21 cellular contexts compared by ENCODE assay signal in genomic region chr2:59920961-59921360, GRCh38.
DNase-seq lines count a peak whose midpoint lies in the region; ATAC-seq, FAIRE-seq and TF ChIP-seq lines count a peak whose summit lies in the region.
"Had no signal": no experiment of that assay in that cellular context is flagged by ENCODE, and none has a peak within 500 bp of the region (broad histone marks: within the 10 kb centered on the region; RNA-seq: fewer than 3 reads in every experiment).

No MANE protein-coding gene starts in this region.

- no peak overlapping the region for H3K23ac ChIP-seq in mesendoderm (ENCODE audit: low read length)

- H3K27me3 Mint-ChIP-seq in GM23338 (ENCODE audit: insufficient read depth, low read depth, poor library complexity), result peaks cover 3% of the 10 kb centered on the region
- H3K27me3 Mint-ChIP-seq in type B pancreatic cell, result no peaks in the 10 kb centered on the region
- H3K27me3 Mint-ChIP-seq in osteocyte (ENCODE audit: unreplicated experiment), result peaks cover 3% of the 10 kb centered on the region
- H3K27me3 Mint-ChIP-seq: CD4-positive, CD25-positive, alpha-beta regulatory T cell had no signal

- H3K9me2 ChIP-seq in GM23338 (ENCODE audit: insufficient read depth), result peaks cover 5% of the 10 kb centered on the region; the same call in 1 of the 2 replicates

- peaks cover 6% of the 10 kb centered on the region; the same call in 1 of the 2 replicates for H3K4me1 ChIP-seq in GM23338 (ENCODE audit: insufficient read depth)
- peaks cover 14% of the 10 kb centered on the region for H3K4me1 ChIP-seq in mesendoderm (ENCODE audit: control insufficient read depth, low read depth, low read length)
- H3K4me1 ChIP-seq: BLaER1 had no signal

- ATAC-seq in GM23338, result peak; percentile 45; the same call in 2 of the 3 replicates
- ATAC-seq: GM12878 had no signal

- no peak overlapping the region for H2AFZ ChIP-seq in GM23338

- H2AK5ac ChIP-seq in mesendoderm (ENCODE audit: low read length), result no peak overlapping the region

- WGBS in mesendoderm (ENCODE audit: extremely low coverage, insufficient coverage, low lambda C conversion rate), result no CpG with 5 or more reads among the region's 4 CpGs

- no peak overlapping the region for H3K18ac ChIP-seq in mesendoderm (ENCODE audit: low read length)

- H3K4me3 Mint-ChIP-seq in GM23338 (no peak overlapping the region), type B pancreatic cell (no peak overlapping the region), osteocyte (ENCODE audit: unreplicated experiment) (no peak overlapping the region)
- H3K4me3 Mint-ChIP-seq: CD4-positive, CD25-positive, alpha-beta regulatory T cell had no signal

- H2BK5ac ChIP-seq in mesendoderm (ENCODE audit: low read length), result no peak overlapping the region

- H4K20me1 ChIP-seq in GM23338 (replicated peaks; ENCODE audit: insufficient read depth), result no peaks in the 10 kb centered on the region
- H4K20me1 ChIP-seq: BLaER1 had no signal

- no peaks in the 10 kb centered on the region for H3K27me3 ChIP-seq in GM23338 (ENCODE audit: insufficient read depth)
- H3K27me3 ChIP-seq in bronchial epithelial cell (ENCODE audit: control insufficient read depth, insufficient read depth, low read length), result no peaks in the 10 kb centered on the region
- no peaks in the 10 kb centered on the region for H3K27me3 ChIP-seq in mesendoderm (ENCODE audit: insufficient read depth, low read length, poor library complexity)
- H3K27me3 ChIP-seq: BLaER1 had no signal

- no peaks in the 10 kb centered on the region for H3F3A ChIP-seq in GM23338 (replicated peaks; ENCODE audit: low read depth)

- no peaks in the 10 kb centered on the region for H3K9me3 Mint-ChIP-seq in GM23338
- no peaks in the 10 kb centered on the region for H3K9me3 Mint-ChIP-seq in type B pancreatic cell
- no peaks in the 10 kb centered on the region for H3K9me3 Mint-ChIP-seq in osteocyte (ENCODE audit: unreplicated experiment)

- TF ChIP-seq CTCF in GM23338 (conservative IDR thresholded peaks at IDR 0.05; ENCODE audit: low read depth in 2 of 2), result no peak
- no peak for TF ChIP-seq CTCF in bronchial epithelial cell (IDR thresholded peaks at IDR 0.05; ENCODE audit: insufficient read depth, low read length, severe bottlenecking)
- TF ChIP-seq CTCF in type B pancreatic cell (conservative IDR thresholded peaks at IDR 0.05), result no peak
- no peak for TF ChIP-seq CTCF in osteocyte (IDR thresholded peaks at IDR 0.05)

- H3K4me1 Mint-ChIP-seq in GM23338 (peaks cover 23% of the 10 kb centered on the region), type B pancreatic cell (ENCODE audit: unreplicated experiment) (peaks cover 30% of the 10 kb centered on the region), osteocyte (ENCODE audit: unreplicated experiment) (no peaks in the 10 kb centered on the region)
- H3K4me1 Mint-ChIP-seq: CD4-positive, CD25-positive, alpha-beta regulatory T cell had no signal

- no peak overlapping the region for H2BK120ac ChIP-seq in mesendoderm (ENCODE audit: low read depth, low read length)

- H3K36me3 Mint-ChIP-seq in GM23338 (ENCODE audit: low read depth), result no peaks in the 10 kb centered on the region
- no peaks in the 10 kb centered on the region for H3K36me3 Mint-ChIP-seq in type B pancreatic cell
- H3K36me3 Mint-ChIP-seq in osteocyte (ENCODE audit: unreplicated experiment), result no peaks in the 10 kb centered on the region
- H3K36me3 Mint-ChIP-seq: CD4-positive, CD25-positive, alpha-beta regulatory T cell had no signal

- H4K8ac ChIP-seq in mesendoderm (ENCODE audit: low read depth, low read length), result no peak overlapping the region

- H3K79me1 ChIP-seq in mesendoderm (ENCODE audit: low read length), result no peaks in the 10 kb centered on the region

- H2BK15ac ChIP-seq in mesendoderm (replicated peaks; ENCODE audit: low read depth), result no peak overlapping the region

- peak; percentile 23 for FAIRE-seq in bronchial epithelial cell (lab: Jason Lieb, UNC)
- FAIRE-seq: A204.1, GM12878 had no signal

- H3K27ac ChIP-seq in GM23338 (ENCODE audit: low read depth), result no peak overlapping the region
- no peak overlapping the region for H3K27ac ChIP-seq in mesendoderm (ENCODE audit: low read depth, low read length)
- H3K27ac ChIP-seq: BLaER1 had no signal

- no peaks in the 10 kb centered on the region for H3K79me2 ChIP-seq in GM23338 (replicated peaks; ENCODE audit: insufficient read depth)
- no peaks in the 10 kb centered on the region for H3K79me2 ChIP-seq in mesendoderm (ENCODE audit: control insufficient read depth, insufficient read depth, low read length)

- H4K5ac ChIP-seq in mesendoderm (ENCODE audit: low read length), result no peak overlapping the region

- DNase-seq in GM23338 (ENCODE audit: low spot score) (no peak), bronchial epithelial cell (ENCODE audit: low read depth) (no peak), mesendoderm (peak; percentile 84), type B pancreatic cell (ENCODE audit: extremely low spot score, unreplicated experiment) (no peak), SHP77 treated with DMSO at 0.1 percent for 48 hours (lab: John Stamatoyannopoulos, UW) (no peak), epidermal melanocyte (ENCODE audit: insufficient read length, low spot score) (no peak), osteocyte (ENCODE audit: extremely low spot score, unreplicated experiment) (no peak)
- DNase-seq: CD4-positive, CD25-positive, alpha-beta regulatory T cell; DMS53; GDM1; GOT3; Kasumi-1; NCI-H1105; NCI-H2029 treated with DMSO at 0.1 percent for 48 hours; NCI-H446 treated with DMSO at 0.1 percent for 48 hours; NCI-H526 treated with DMSO at 0.1 percent for 48 hours; Right ventricle myocardium superior; RPMI8226 had no signal

- H3K4me3 ChIP-seq in GM23338 (no peak overlapping the region), bronchial epithelial cell (ENCODE audit: low read depth, low read length) (no peak overlapping the region), mesendoderm (ENCODE audit: low read length) (no peak overlapping the region)
- H3K4me3 ChIP-seq: BLaER1, GM12878 had no signal

- no peak overlapping the region for H3K4ac ChIP-seq in mesendoderm (ENCODE audit: low read depth, low read length)

- H3K27ac Mint-ChIP-seq in GM23338 (no peak overlapping the region), type B pancreatic cell (peak overlapping the region; percentile 52), osteocyte (ENCODE audit: unreplicated experiment) (no peak overlapping the region)
- H3K27ac Mint-ChIP-seq: CD4-positive, CD25-positive, alpha-beta regulatory T cell had no signal

- H3K4me2 ChIP-seq in GM23338, result no peak overlapping the region
- H3K4me2 ChIP-seq in mesendoderm (ENCODE audit: low read length), result no peak overlapping the region
- H3K4me2 ChIP-seq: BLaER1 had no signal

- H3K9ac ChIP-seq in mesendoderm (ENCODE audit: low read length), result no peak overlapping the region
- H3K9ac ChIP-seq: BLaER1 had no signal

- H3K56ac ChIP-seq in mesendoderm (ENCODE audit: low read length), result no peak overlapping the region

- H3K36me3 ChIP-seq in GM23338 (ENCODE audit: insufficient read depth) (no peaks in the 10 kb centered on the region), bronchial epithelial cell (ENCODE audit: control insufficient read depth, insufficient read depth, low read length) (no peaks in the 10 kb centered on the region), mesendoderm (ENCODE audit: control insufficient read depth, insufficient read depth, low read length) (no peaks in the 10 kb centered on the region)
- H3K36me3 ChIP-seq: BLaER1 had no signal

TF ChIP-seq in GM23338, 12 proteins besides CTCF, POLR2A, EP300 and RAD21 (continues in another document):
- no peak for TF ChIP-seq STAT1 (IDR thresholded peaks at IDR 0.05; ENCODE audit: unreplicated experiment)
- no peak for TF ChIP-seq NANOG (IDR thresholded peaks at IDR 0.05; ENCODE audit: borderline replicate concordance)
- TF ChIP-seq EZH2phosphoT487 (IDR thresholded peaks at IDR 0.05; ENCODE audit: unreplicated experiment), result no peak
- no peak for TF ChIP-seq JUNB (IDR thresholded peaks at IDR 0.05; ENCODE audit: unreplicated experiment)
